In genomic region chr7:127587663-127588018, GRCh38 we compare ENCODE assay signal across 7 cellular contexts. TPM values are rescaled to one million over a fixed set of nuclear protein-coding genes. Genes with fewer than 3 reads are reported as not detected.
A peak's percentile ranks its signal among the peaks of the same experiment; 100 is the strongest.
DNase-seq lines count a peak whose midpoint lies in the region; ATAC-seq, FAIRE-seq and TF ChIP-seq lines count a peak whose summit lies in the region.
"Had no signal": no experiment of that assay in that cellular context is flagged by ENCODE, and none has a peak within 500 bp of the region (broad histone marks: within the 10 kb centered on the region; RNA-seq: fewer than 3 reads in every experiment).

No MANE protein-coding gene starts in this region.

- no peak overlapping the region for H3K23ac ChIP-seq in H9 (ENCODE audit: insufficient read length, low read depth, low read length)
- peak overlapping the region; percentile 44 for H3K23ac ChIP-seq in neuronal stem cell (ENCODE audit: low read depth, low read length, poor library complexity)

- H3K79me2 ChIP-seq in H9 (ENCODE audit: insufficient read depth, low read length), result no peaks in the 10 kb centered on the region

- no peak overlapping the region for H3T11ph ChIP-seq in H9 (ENCODE audit: low read length)

- WGBS in H9 (ENCODE audit: extremely low coverage, insufficient read length, low lambda C conversion rate), result no CpG with 5 or more reads among the region's 20 CpGs
- WGBS in neuronal stem cell (ENCODE audit: extremely low coverage in 2 of 2, insufficient read length in 2 of 2, insufficient replicate concordance in 1 of 2), 2 donors, result no CpG with 5 or more reads among the region's 20 CpGs

- H4K8ac ChIP-seq in H9 (replicated peaks; ENCODE audit: insufficient read length, low read depth, low read length) (no peak overlapping the region), neuronal stem cell (ENCODE audit: low read depth, low read length) (no peak overlapping the region)

- no peak overlapping the region for H4K91ac ChIP-seq in H9 (ENCODE audit: insufficient read length, low read depth, low read length)
- no peak overlapping the region for H4K91ac ChIP-seq in neuronal stem cell (ENCODE audit: low read depth, low read length, poor library complexity)

- H2AFZ ChIP-seq in H9 (ENCODE audit: low read length) (peak overlapping the region; percentile 1), neuronal stem cell (ENCODE audit: low read length) (peak overlapping the region; percentile 99)

- no peaks in the 10 kb centered on the region for H4K20me1 ChIP-seq in H9 (ENCODE audit: control insufficient read depth, insufficient read depth, insufficient read length)

- H3K4ac ChIP-seq in H9 (ENCODE audit: low read depth, low read length) (no peak overlapping the region), neuronal stem cell (ENCODE audit: low read length) (no peak overlapping the region)

- H2BK120ac ChIP-seq in H9 (ENCODE audit: low read depth, low read length, poor library complexity, severe bottlenecking), result no peak overlapping the region
- H2BK120ac ChIP-seq in neuronal stem cell (ENCODE audit: low read depth, low read length), result peak overlapping the region; percentile 63

- peak overlapping the region; percentile 72 for H3K4me3 ChIP-seq in bronchial epithelial cell (ENCODE audit: low read depth, low read length)
- peak overlapping the region; percentile 81 to 89 for H3K4me3 ChIP-seq in neuronal stem cell (ENCODE audit: low read length in 2 of 2)

- H3K27ac ChIP-seq in H9 (ENCODE audit: insufficient read length, low read depth, low read length) (no peak overlapping the region), neuronal stem cell (replicated peaks; ENCODE audit: low read length) (no peak overlapping the region)

- no peak for ATAC-seq in GM18505 (IDR thresholded peaks at IDR 0.05; ENCODE audit: unreplicated experiment)

- no peak for FAIRE-seq in bronchial epithelial cell (lab: Jason Lieb, UNC)

- H3K36me3 ChIP-seq in bronchial epithelial cell (ENCODE audit: control insufficient read depth, insufficient read depth, low read length) (peaks cover 13% of the 10 kb centered on the region), neuronal stem cell (replicated peaks in 1 of 2; ENCODE audit: control insufficient read depth in 2 of 2, insufficient read depth in 2 of 2, low read length in 2 of 2) (peaks cover 24 to 44% of the 10 kb centered on the region in 2 donors)

- no peak overlapping the region for H2BK5ac ChIP-seq in H9 (ENCODE audit: insufficient read length, low read length)
- no peak overlapping the region for H2BK5ac ChIP-seq in neuronal stem cell (ENCODE audit: low read length)

- peaks cover 18 to 33% of the 10 kb centered on the region in 2 experiments for H3K4me1 Mint-ChIP-seq in H9

- TF ChIP-seq POLR2A in GM18505 (IDR thresholded peaks at IDR 0.05; ENCODE audit: borderline replicate concordance, extremely low read depth, insufficient read depth, insufficient read length), result no peak

- H3K18ac ChIP-seq in H9 (ENCODE audit: insufficient read length, low read depth, low read length), result no peak overlapping the region
- peak overlapping the region; percentile 92 for H3K18ac ChIP-seq in neuronal stem cell (ENCODE audit: low read length)

- DNase-seq in H9 (no peak), bronchial epithelial cell (ENCODE audit: low read depth) (no peak), neuronal stem cell (ENCODE audit: low spot score) (no peak), SW 1271 (lab: John Stamatoyannopoulos, UW) (no peak), kidney glomerular epithelial cell (lab: John Stamatoyannopoulos, UW) (no peak)

- peaks cover 18% of the 10 kb centered on the region for H3K23me2 ChIP-seq in H9 (ENCODE audit: insufficient read length, low read depth, low read length, poor library complexity, severe bottlenecking)

- H3K4me1 ChIP-seq in H9 (ENCODE audit: insufficient read depth, low read length), result peaks cover 2% of the 10 kb centered on the region; the same call in 1 of the 2 replicates
- peaks cover 16 to 18% of the 10 kb centered on the region in 2 donors for H3K4me1 ChIP-seq in neuronal stem cell (ENCODE audit: control insufficient read depth in 2 of 2, insufficient read depth in 1 of 2, low read depth in 1 of 2, low read length in 2 of 2)

- peak overlapping the region; percentile 82 for H3K4me2 ChIP-seq in H9 (ENCODE audit: insufficient read depth, insufficient read length, low read length)
- peak overlapping the region; percentile 63 for H3K4me2 ChIP-seq in neuronal stem cell (ENCODE audit: insufficient read depth, low read length, poor library complexity, severe bottlenecking)

- peaks cover 29 to 46% (median 31%) of the 10 kb centered on the region in 3 experiments for H3K36me3 Mint-ChIP-seq in H9 (ENCODE audit: insufficient read depth in 1 of 3, low read depth in 3 of 3)

- no peak overlapping the region for H2AK5ac ChIP-seq in H9 (ENCODE audit: insufficient read length, low read length)
- H2AK5ac ChIP-seq in neuronal stem cell (ENCODE audit: low read depth, low read length), result no peak overlapping the region

- H3K27me3 ChIP-seq in H9 (ENCODE audit: insufficient read depth, low read length) (peaks cover 7% of the 10 kb centered on the region; the same call in 1 of the 2 replicates), bronchial epithelial cell (ENCODE audit: control insufficient read depth, insufficient read depth, low read length) (no peaks in the 10 kb centered on the region), neuronal stem cell (ENCODE audit: control insufficient read depth in 3 of 3, insufficient read depth in 3 of 3, low read depth in 1 of 3, low read length in 3 of 3) (peaks cover 0 to 3% (median 0%) of the 10 kb centered on the region in 3 experiments)

- H2BK12ac ChIP-seq in H9 (ENCODE audit: insufficient read length, low read depth, low read length) (no peak overlapping the region), neuronal stem cell (ENCODE audit: low read length) (no peak overlapping the region)

- no peak for TF ChIP-seq CTCF in H9 (conservative IDR thresholded peaks at IDR 0.05)
- TF ChIP-seq CTCF in bronchial epithelial cell (IDR thresholded peaks at IDR 0.05; ENCODE audit: insufficient read depth, low read length, severe bottlenecking), result no peak

- H3K9ac ChIP-seq in H9 (ENCODE audit: extremely low read depth, insufficient read length, low read length) (peak overlapping the region; percentile 45), neuronal stem cell (ENCODE audit: low read depth, low read length, poor library complexity) (peak overlapping the region; percentile 71)

- H3K14ac ChIP-seq in H9 (ENCODE audit: insufficient read depth, low read length) (peak overlapping the region; percentile 4), neuronal stem cell (ENCODE audit: low read length) (peak overlapping the region; percentile 60)

- H3K79me1 ChIP-seq in H9 (ENCODE audit: insufficient read depth, low read depth, low read length, poor library complexity, severe bottlenecking), result peaks cover 6% of the 10 kb centered on the region
- H3K79me1 ChIP-seq in neuronal stem cell (ENCODE audit: low read depth, low read length), result peaks cover 8% of the 10 kb centered on the region

- H3K27ac Mint-ChIP-seq in H9, result peak overlapping the region in 1 of 3 experiments; percentile 44; a peak in 1 of 7 replicates

- H4K5ac ChIP-seq in H9 (ENCODE audit: insufficient read length, low read depth, low read length), result no peak overlapping the region

- no peak overlapping the region for H2BK20ac ChIP-seq in H9 (ENCODE audit: low read depth, low read length, poor library complexity, severe bottlenecking)

- H3K27me3 Mint-ChIP-seq in H9 (ENCODE audit: low read depth), result peaks cover 24% of the 10 kb centered on the region

- no peak overlapping the region for H3K56ac ChIP-seq in H9 (ENCODE audit: insufficient read length, low read depth, low read length)

- H3K9me3 ChIP-seq in H9 (ENCODE audit: control insufficient read depth, low read depth, low read length), result no peaks in the 10 kb centered on the region
- H3K9me3 ChIP-seq in neuronal stem cell (replicated peaks in 1 of 2; ENCODE audit: control insufficient read depth in 2 of 2, insufficient read depth in 1 of 2, low read depth in 1 of 2, low read length in 2 of 2), result no peaks in the 10 kb centered on the region

- no peaks in the 10 kb centered on the region for H3K9me3 Mint-ChIP-seq in H9

- H2BK15ac ChIP-seq in H9 (ENCODE audit: low read depth, low read length) (no peak overlapping the region), neuronal stem cell (ENCODE audit: low read length) (no peak overlapping the region)

- peak overlapping the region; percentile 78 to 94 for H3K4me3 Mint-ChIP-seq in H9

RNA-seq across cellular contexts. Expression of gene ARF5, which starts 0.6 kb away (rescaled TPM):
- total RNA-seq in H9 (2021), result 169 and 177 TPM in 2 replicates
- total RNA-seq in bronchial epithelial cell, result 207 and 237 TPM in 2 replicates
- polyA plus RNA-seq in neuronal stem cell (2013, experiment 1 of 2), result 174 TPM
- polyA plus RNA-seq in neuronal stem cell (2013, experiment 2 of 2), result 173 TPM

RNA-seq across cellular contexts. Expression of gene GCC1, which starts 2.2 kb away (rescaled TPM):
- 16.8 and 18.4 TPM in 2 replicates for total RNA-seq in H9 (2021)
- total RNA-seq in bronchial epithelial cell, result 69.0 and 72.8 TPM in 2 replicates
- 5.0 TPM for polyA plus RNA-seq in neuronal stem cell (2013, experiment 1 of 2)
- 4.9 TPM for polyA plus RNA-seq in neuronal stem cell (2013, experiment 2 of 2)

RNA-seq across cellular contexts. Expression of gene FSCN3, which starts 5.9 kb away (rescaled TPM):
- total RNA-seq in H9 (2021), result 0.94 and 1.7 TPM in 2 replicates
- total RNA-seq in bronchial epithelial cell, result 0.79 and 2.8 TPM in 2 replicates
- polyA plus RNA-seq in neuronal stem cell (2013, experiment 1 of 2), result 1.7 TPM
- 1.1 TPM for polyA plus RNA-seq in neuronal stem cell (2013, experiment 2 of 2)

RNA-seq across cellular contexts. Expression of gene PAX4, which starts 30.3 kb away (rescaled TPM):
- total RNA-seq in H9 (2021) (not detected in 2 replicates), bronchial epithelial cell (not detected in 2 replicates)
- polyA plus RNA-seq in neuronal stem cell (2013, experiment 1 of 2), result not detected
- polyA plus RNA-seq in neuronal stem cell (2013, experiment 2 of 2), result 0.03 TPM
- total RNA-seq: omental fat pad had no signal
